In genomic region chr14:89973234-89973823, GRCh38 we compare ENCODE assay signal across 8 cellular contexts. TPM values are rescaled to one million over a fixed set of nuclear protein-coding genes. Genes with fewer than 3 reads are reported as not detected.
DNase-seq lines count a peak whose midpoint lies in the region; ATAC-seq and TF ChIP-seq lines count a peak whose summit lies in the region.

No MANE protein-coding gene starts in this region.

- H3K9me3 Mint-ChIP-seq in endothelial cell (ENCODE audit: unreplicated experiment) (no peaks in the 10 kb centered on the region), mesothelial cell of epicardium (no peaks in the 10 kb centered on the region)

- ATAC-seq in HG03066 (IDR thresholded peaks at IDR 0.05; ENCODE audit: low read depth, unreplicated experiment) (peak; percentile 60), HG03460 (IDR thresholded peaks at IDR 0.05; ENCODE audit: unreplicated experiment) (no peak)

- peaks cover 16% of the 10 kb centered on the region for H3K36me3 Mint-ChIP-seq in endothelial cell (ENCODE audit: low read depth, unreplicated experiment)
- peaks cover 22% of the 10 kb centered on the region for H3K36me3 Mint-ChIP-seq in mesothelial cell of epicardium

- H3K27me3 Mint-ChIP-seq in endothelial cell (ENCODE audit: unreplicated experiment) (no peaks in the 10 kb centered on the region), mesothelial cell of epicardium (ENCODE audit: low read depth) (no peaks in the 10 kb centered on the region)

- TF ChIP-seq CTCF in GM12872 (IDR thresholded peaks at IDR 0.05; ENCODE audit: insufficient read depth, low read depth, low read length) (peak; percentile 86), endothelial cell (IDR thresholded peaks at IDR 0.05; ENCODE audit: unreplicated experiment) (peak; percentile 73), mesothelial cell of epicardium (IDR thresholded peaks at IDR 0.05; ENCODE audit: unreplicated experiment) (peak; percentile 84)

- H3K4me1 Mint-ChIP-seq in endothelial cell (ENCODE audit: unreplicated experiment): no peaks in the 10 kb centered on the region
- no peaks in the 10 kb centered on the region for H3K4me1 Mint-ChIP-seq in mesothelial cell of epicardium

- H3K27ac Mint-ChIP-seq in endothelial cell (ENCODE audit: unreplicated experiment): no peak overlapping the region
- H3K27ac Mint-ChIP-seq in mesothelial cell of epicardium: no peak overlapping the region

- no peak overlapping the region for H3K4me3 Mint-ChIP-seq in endothelial cell (ENCODE audit: unreplicated experiment)
- no peak overlapping the region for H3K4me3 Mint-ChIP-seq in mesothelial cell of epicardium

- DNase-seq in NCI-H446 (lab: John Stamatoyannopoulos, UW): peak; percentile 49 to 75
- peak; percentile 56 for DNase-seq in activated CD4-positive, alpha-beta T cell treated with anti-CD3 and anti-CD28 coated beads, Interleukin-2, amount 50 U/mL, for 1 hour
- DNase-seq in endothelial cell (ENCODE audit: low spot score): peak; percentile 74
- peak; percentile 35 to 73 for DNase-seq in mesothelial cell of epicardium (ENCODE audit: low spot score in 2 of 2, unreplicated experiment in 2 of 2)
- peak; percentile 41 for DNase-seq in stromal cell of bone marrow (ENCODE audit: low read depth)

RNA-seq across cellular contexts. Expression of gene TDP1, which starts 17.6 kb away (rescaled TPM):
- total RNA-seq in endothelial cell (ENCODE audit: unreplicated experiment) (34.9 TPM), mesothelial cell of epicardium (30.6 to 34.9 TPM (median 30.8 TPM) in 3 replicates)

RNA-seq across cellular contexts. Expression of gene EFCAB11, which starts 18.8 kb away (rescaled TPM):
- 15.2 TPM for total RNA-seq in endothelial cell (ENCODE audit: unreplicated experiment)
- 9.9 to 14.1 TPM (median 12.2 TPM) in 3 replicates for total RNA-seq in mesothelial cell of epicardium
